In the genomic region with DNA sequence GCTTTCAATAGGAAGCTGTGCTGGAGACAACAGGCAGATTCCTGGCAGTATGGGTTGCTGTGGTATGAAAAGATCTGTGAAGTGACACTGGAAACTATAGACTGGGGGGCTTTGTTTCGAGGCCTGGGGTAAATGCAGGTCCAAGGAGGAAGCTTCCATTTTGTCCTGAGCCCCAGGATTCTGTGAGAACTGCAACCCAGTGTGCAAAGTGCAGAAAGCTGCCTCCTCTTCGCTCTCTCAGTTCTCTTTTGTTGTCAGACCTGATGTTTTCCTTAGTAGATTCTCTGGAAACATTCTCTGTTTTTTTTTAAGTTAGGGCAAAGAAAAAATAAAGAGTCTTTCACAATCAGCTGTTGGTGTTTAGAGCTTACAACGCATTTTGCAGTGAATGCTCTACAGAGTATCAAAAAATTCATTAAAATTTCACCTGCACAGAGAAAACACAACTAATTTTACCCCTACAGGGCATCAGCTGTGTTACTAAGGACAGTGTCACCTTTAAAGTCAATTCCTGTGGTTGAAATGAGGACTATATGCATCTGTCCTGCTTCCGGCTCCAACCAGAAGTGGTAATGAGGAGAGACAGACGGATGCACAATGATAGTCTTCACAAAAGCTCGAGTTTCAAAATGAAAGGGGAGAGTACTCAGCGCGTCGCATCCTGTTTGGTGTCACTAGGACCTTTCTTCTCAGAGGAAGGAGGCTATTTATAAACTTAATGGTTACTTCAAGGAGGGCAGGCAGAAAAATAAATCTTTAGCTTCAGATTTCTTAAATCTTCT, we compare ENCODE assay signal across 1 cellular context.
TF ChIP-seq lines count a peak whose summit lies in the region.

No MANE protein-coding gene starts in this region.

TF ChIP-seq in GM23338, 12 proteins besides CTCF, POLR2A, EP300 and RAD21 (continued from another document):
- TF ChIP-seq ZNF462 (CRISPR knock-in tag; IDR thresholded peaks at IDR 0.05): no peak
- TF ChIP-seq JUNB (IDR thresholded peaks at IDR 0.05; ENCODE audit: unreplicated experiment): no peak
- TF ChIP-seq, protein P1, sequence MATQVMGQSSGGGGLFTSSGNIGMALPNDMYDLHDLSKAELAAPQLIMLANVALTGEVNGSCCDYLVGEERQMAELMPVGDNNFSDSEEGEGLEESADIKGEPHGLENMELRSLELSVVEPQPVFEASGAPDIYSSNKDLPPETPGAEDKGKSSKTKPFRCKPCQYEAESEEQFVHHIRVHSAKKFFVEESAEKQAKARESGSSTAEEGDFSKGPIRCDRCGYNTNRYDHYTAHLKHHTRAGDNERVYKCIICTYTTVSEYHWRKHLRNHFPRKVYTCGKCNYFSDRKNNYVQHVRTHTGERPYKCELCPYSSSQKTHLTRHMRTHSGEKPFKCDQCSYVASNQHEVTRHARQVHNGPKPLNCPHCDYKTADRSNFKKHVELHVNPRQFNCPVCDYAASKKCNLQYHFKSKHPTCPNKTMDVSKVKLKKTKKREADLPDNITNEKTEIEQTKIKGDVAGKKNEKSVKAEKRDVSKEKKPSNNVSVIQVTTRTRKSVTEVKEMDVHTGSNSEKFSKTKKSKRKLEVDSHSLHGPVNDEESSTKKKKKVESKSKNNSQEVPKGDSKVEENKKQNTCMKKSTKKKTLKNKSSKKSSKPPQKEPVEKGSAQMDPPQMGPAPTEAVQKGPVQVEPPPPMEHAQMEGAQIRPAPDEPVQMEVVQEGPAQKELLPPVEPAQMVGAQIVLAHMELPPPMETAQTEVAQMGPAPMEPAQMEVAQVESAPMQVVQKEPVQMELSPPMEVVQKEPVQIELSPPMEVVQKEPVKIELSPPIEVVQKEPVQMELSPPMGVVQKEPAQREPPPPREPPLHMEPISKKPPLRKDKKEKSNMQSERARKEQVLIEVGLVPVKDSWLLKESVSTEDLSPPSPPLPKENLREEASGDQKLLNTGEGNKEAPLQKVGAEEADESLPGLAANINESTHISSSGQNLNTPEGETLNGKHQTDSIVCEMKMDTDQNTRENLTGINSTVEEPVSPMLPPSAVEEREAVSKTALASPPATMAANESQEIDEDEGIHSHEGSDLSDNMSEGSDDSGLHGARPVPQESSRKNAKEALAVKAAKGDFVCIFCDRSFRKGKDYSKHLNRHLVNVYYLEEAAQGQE (IDR thresholded peaks at IDR 0.05; ENCODE audit: unreplicated experiment): no peak
TF ChIP-seq in GM23338: peak in this region for 0.
